Comparison of ENCODE assay signal across 8 cellular contexts in genomic region chr6:52416629-52417151, GRCh38. TPM values are rescaled to one million over a fixed set of nuclear protein-coding genes. Genes with fewer than 3 reads are reported as not detected.
DNase-seq lines count a peak whose midpoint lies in the region; ATAC-seq and TF ChIP-seq lines count a peak whose summit lies in the region.

No MANE protein-coding gene starts in this region.

- intact Hi-C loops in lower lobe of right lung (cut with DNase I) = no loop called here
- intact Hi-C loops in vagina (cut with DNase I) = loop anchor here (1.0 kb wide), 1 partner anchor 247 kb away; no protein-coding TSS in a partner anchor

- H3K4me1 Mint-ChIP-seq in activated T-cell treated with anti-CD3 and anti-CD28 coated beads, Interleukin-2, amount 50 U/mL, for 24 hours (ENCODE audit: low read depth) = peaks cover 24% of the 10 kb centered on the region
- peaks cover 44% of the 10 kb centered on the region for H3K4me1 Mint-ChIP-seq in chondrocyte (ENCODE audit: low read depth)

- peaks cover 2% of the 10 kb centered on the region for H3K36me3 Mint-ChIP-seq in activated T-cell treated with anti-CD3 and anti-CD28 coated beads, Interleukin-2, amount 50 U/mL, for 24 hours (ENCODE audit: low read depth)
- no peaks in the 10 kb centered on the region for H3K36me3 Mint-ChIP-seq in chondrocyte (ENCODE audit: low read depth)

- H3K4me3 ChIP-seq in OCI-LY3 (ENCODE audit: low read length) (0 out of 2 replicates have a peak overlapping the region, but pooled peaks have one; percentile 13), lower lobe of right lung (no peak overlapping the region), vagina (no peak overlapping the region)

- DNase-seq in activated T-cell treated with anti-CD3 and anti-CD28 coated beads for 4 hours (peak; percentile 32), KBM-7 (peak; percentile 85), chondrocyte (ENCODE audit: low spot score) (no peak), lower lobe of right lung (no peak), vagina (ENCODE audit: extremely low spot score in 2 of 2) (no peak)
- no peak for DNase-seq in activated T-cell treated with anti-CD3 and anti-CD28 coated beads, Interleukin-2, amount 50 U/mL, for 24 hours

- H3K9me3 Mint-ChIP-seq in activated T-cell treated with anti-CD3 and anti-CD28 coated beads, Interleukin-2, amount 50 U/mL, for 24 hours = no peaks in the 10 kb centered on the region
- H3K9me3 Mint-ChIP-seq in chondrocyte (ENCODE audit: low read depth) = no peaks in the 10 kb centered on the region

- in situ Hi-C loops in KBM-7 (cut with MboI; ENCODE audit: low pct_unique_long_range_greater_than_20kb, low sequenced_read_pairs) = loop anchor here (10.0 kb wide), 1 partner anchor 248 kb away; no protein-coding TSS in a partner anchor

- TF ChIP-seq CTCF in OCI-LY3 (IDR thresholded peaks at IDR 0.05; ENCODE audit: low read depth, low read length) (peak; percentile 94), chondrocyte (IDR thresholded peaks at IDR 0.05) (peak; percentile 98), lower lobe of right lung (IDR thresholded peaks at IDR 0.05) (peak; percentile 87), vagina (IDR thresholded peaks at IDR 0.05) (peak; percentile 68 to 88 (median 72))

- TF ChIP-seq POLR2A in vagina (IDR thresholded peaks at IDR 0.05) = no peak

- H3K27me3 ChIP-seq in OCI-LY3 (ENCODE audit: low read depth, low read length) (peaks cover 8% of the 10 kb centered on the region; the same call in 1 of the 2 replicates), lower lobe of right lung (ENCODE audit: low read depth) (no peaks in the 10 kb centered on the region), vagina (no peaks in the 10 kb centered on the region)

- H3K36me3 ChIP-seq in OCI-LY3 (replicated peaks; ENCODE audit: low read depth, low read length) (no peaks in the 10 kb centered on the region), lower lobe of right lung (no peaks in the 10 kb centered on the region), vagina (no peaks in the 10 kb centered on the region)

- H3K4me3 Mint-ChIP-seq in activated T-cell treated with anti-CD3 and anti-CD28 coated beads, Interleukin-2, amount 50 U/mL, for 24 hours = no peak overlapping the region
- H3K4me3 Mint-ChIP-seq in chondrocyte (ENCODE audit: unreplicated experiment) = no peak overlapping the region

- H3K9me3 ChIP-seq in OCI-LY3 (ENCODE audit: insufficient read depth, low read length) (no peaks in the 10 kb centered on the region), lower lobe of right lung (no peaks in the 10 kb centered on the region), vagina (no peaks in the 10 kb centered on the region)

- H3K4me2 ChIP-seq in OCI-LY3 (ENCODE audit: low read length) = peak overlapping the region; percentile 55

- H3K27ac Mint-ChIP-seq in activated T-cell treated with anti-CD3 and anti-CD28 coated beads, Interleukin-2, amount 50 U/mL, for 24 hours = no peak overlapping the region
- H3K27ac Mint-ChIP-seq in chondrocyte (ENCODE audit: unreplicated experiment) = peak overlapping the region; percentile 68

- H3K27ac ChIP-seq in OCI-LY3 (ENCODE audit: low read length) = no peak overlapping the region
- H3K27ac ChIP-seq in lower lobe of right lung = no peak overlapping the region
- no peak overlapping the region for H3K27ac ChIP-seq in vagina

- H4K20me1 ChIP-seq in OCI-LY3 (ENCODE audit: insufficient read depth, low read length) = no peaks in the 10 kb centered on the region

- H2AFZ ChIP-seq in OCI-LY3 (ENCODE audit: low read depth, low read length) = no peak overlapping the region

- H3K4me1 ChIP-seq in OCI-LY3 (ENCODE audit: low read length) (peaks cover 41% of the 10 kb centered on the region), lower lobe of right lung (peaks cover 7% of the 10 kb centered on the region), vagina (peaks cover 29% of the 10 kb centered on the region)

- H3K27me3 Mint-ChIP-seq in activated T-cell treated with anti-CD3 and anti-CD28 coated beads, Interleukin-2, amount 50 U/mL, for 24 hours = no peaks in the 10 kb centered on the region
- no peaks in the 10 kb centered on the region for H3K27me3 Mint-ChIP-seq in chondrocyte (ENCODE audit: low read depth)

- no peak overlapping the region for H3K9ac ChIP-seq in OCI-LY3 (ENCODE audit: low read length)

- H3K79me2 ChIP-seq in OCI-LY3 (ENCODE audit: low read length) = no peaks in the 10 kb centered on the region

- ATAC-seq in lower lobe of right lung = peak; percentile 24 to 38
- no peak for ATAC-seq in GM21737 (IDR thresholded peaks at IDR 0.05; ENCODE audit: unreplicated experiment)

RNA-seq across cellular contexts. Expression of gene EFHC1, which starts 3.5 kb away (rescaled TPM):
- total RNA-seq in chondrocyte = 9.6 to 18.7 TPM (median 11.3 TPM) in 3 replicates
- 42.2 TPM for total RNA-seq in lower lobe of right lung
- 27.0 TPM for total RNA-seq in vagina

RNA-seq across cellular contexts. Expression of gene PAQR8, which starts 54.7 kb away (rescaled TPM):
- total RNA-seq in chondrocyte (3.6 to 4.4 TPM (median 3.6 TPM) in 3 replicates), lower lobe of right lung (6.8 TPM), vagina (8.8 TPM)

Comparison
In these comparisons a context has a peak if more than half of its experiments do, and no peak if none do; other contexts are left out.
1. DNase-seq: peak in activated T-cell treated with anti-CD3 and anti-CD28 coated beads for 4 hours (single experiment) and KBM-7 (single experiment); none in activated T-cell treated with anti-CD3 and anti-CD28 coated beads, Interleukin-2, amount 50 U/mL, for 24 hours (single experiment), chondrocyte (single experiment), lower lobe of right lung (single experiment) and vagina (0 of 2).
2. Peak in every context shown above with its lines, with median percentiles within 50 percentile points of each other: CTCF ChIP-seq.